ENCODE assay signal across 8 cellular contexts in the genomic region with DNA sequence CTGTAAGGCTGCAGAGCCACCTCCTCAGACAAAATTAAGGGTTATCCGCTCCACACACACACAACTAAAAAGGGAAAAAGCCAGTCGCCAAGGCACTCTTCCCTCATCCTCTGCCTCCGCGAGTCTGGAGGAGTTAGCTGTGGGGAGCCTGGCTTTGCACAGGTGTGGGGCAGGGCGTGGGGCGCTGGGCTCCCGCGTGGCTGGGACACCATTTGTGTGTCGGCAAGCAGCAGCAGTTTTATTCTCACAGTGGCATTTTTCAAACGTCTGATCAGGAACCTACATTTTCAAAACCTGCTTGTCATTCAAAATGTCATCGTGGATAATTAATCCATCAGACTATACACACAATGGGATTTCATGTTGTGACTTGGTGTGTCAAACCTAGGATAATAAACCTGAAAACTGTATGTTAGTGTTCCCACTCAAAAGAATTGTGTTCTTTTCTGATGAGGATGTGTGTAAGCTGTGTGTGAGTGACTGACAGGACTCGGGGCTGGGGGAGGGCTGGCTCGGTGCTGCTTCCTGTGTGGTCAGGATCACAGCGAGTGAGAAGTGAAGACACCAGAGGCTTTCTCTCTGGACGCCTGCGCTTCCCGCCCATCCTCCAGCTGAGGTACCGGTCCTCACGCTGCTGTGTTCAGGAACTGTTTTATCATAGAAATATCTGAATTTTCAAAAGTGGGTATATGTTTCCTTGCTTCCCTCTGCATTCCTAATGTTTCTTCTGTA.
DNase-seq lines count a peak whose midpoint lies in the region; ATAC-seq, FAIRE-seq and TF ChIP-seq lines count a peak whose summit lies in the region.

No MANE protein-coding gene starts in this region.

- no TSS peak for BruUV-seq in Caco-2 (replicated peaks; lab: Mats Ljungman, UMichigan)

- FAIRE-seq in astrocyte (lab: Jason Lieb, UNC) = no peak

- H3K9me3 ChIP-seq in astrocyte (ENCODE audit: insufficient read depth, low read depth, low read length) (no peaks in the 10 kb centered on the region), Caco-2 (no peaks in the 10 kb centered on the region)

- H3K27me3 ChIP-seq in astrocyte (ENCODE audit: insufficient read depth, low read length) (no peaks in the 10 kb centered on the region), Caco-2 (replicated peaks; ENCODE audit: control insufficient read depth, insufficient read depth, low read length) (no peaks in the 10 kb centered on the region)

- CTCF ChIA-PET in Caco-2 (lab: Charles Lee) = no interaction called here

- H4K20me1 ChIP-seq in astrocyte (ENCODE audit: insufficient read depth, low read length) = no peaks in the 10 kb centered on the region

- POLR2A ChIA-PET in Caco-2 (lab: Charles Lee) = no interaction called here

- ATAC-seq in GM19328 (IDR thresholded peaks at IDR 0.05; ENCODE audit: unreplicated experiment) (peak; percentile 85), HG03159 (IDR thresholded peaks at IDR 0.05; ENCODE audit: unreplicated experiment) (peak; percentile 63)

- TF ChIP-seq CTCF in astrocyte (IDR thresholded peaks at IDR 0.05; ENCODE audit: insufficient read depth, low read depth, low read length) (no peak), Caco-2 (IDR thresholded peaks at IDR 0.05; ENCODE audit: insufficient read depth in 1 of 2, low read depth in 1 of 2, low read length in 1 of 2, severe bottlenecking in 1 of 2, unreplicated experiment in 1 of 2) (no peak)

- DNase-seq in T-helper 2 cell treated with Interferon-gamma antibody and Interleukin-4, amounts not matched to agents 5 μg/mL and 100 μg/mL, for 36 hours (ENCODE audit: low spot score) = peak; percentile 82
- no peak for DNase-seq in astrocyte (ENCODE audit: low read depth)
- peak; percentile 79 to 85 for DNase-seq in stimulated activated CD4-positive, alpha-beta T cell treated with anti-CD3 and anti-CD28 coated beads, Interleukin-2, amount 100 ng/mL, for 24 hours
- no peak for DNase-seq in NCI-H510A (lab: John Stamatoyannopoulos, UW)
- DNase-seq in HuH-7.5 (ENCODE audit: low spot score) = no peak
- DNase-seq in Caco-2 = no peak

- H3K4me2 ChIP-seq in astrocyte (ENCODE audit: low read length) = peak overlapping the region; percentile 65

- H3K27ac Mint-ChIP-seq in T-helper 2 cell treated with Interferon-gamma antibody and Interleukin-4, amounts not matched to agents 5 μg/mL and 100 μg/mL, for 36 hours = peak overlapping the region; percentile 88
- H3K27ac Mint-ChIP-seq in astrocyte (ENCODE audit: unreplicated experiment) (no peak overlapping the region), Caco-2 (ENCODE audit: unreplicated experiment) (no peak overlapping the region)

- no peaks in the 10 kb centered on the region for H3K9me3 Mint-ChIP-seq in T-helper 2 cell treated with Interferon-gamma antibody and Interleukin-4, amounts not matched to agents 5 μg/mL and 100 μg/mL, for 36 hours
- H3K9me3 Mint-ChIP-seq in astrocyte (ENCODE audit: unreplicated experiment) (no peaks in the 10 kb centered on the region), Caco-2 (ENCODE audit: unreplicated experiment) (no peaks in the 10 kb centered on the region)

- H3K36me3 ChIP-seq in astrocyte (ENCODE audit: insufficient read depth, low read length) (no peaks in the 10 kb centered on the region), Caco-2 (ENCODE audit: control insufficient read depth, insufficient read depth, low read length) (no peaks in the 10 kb centered on the region)

- H3K4me1 Mint-ChIP-seq in T-helper 2 cell treated with Interferon-gamma antibody and Interleukin-4, amounts not matched to agents 5 μg/mL and 100 μg/mL, for 36 hours (ENCODE audit: low read depth) = peaks cover 64% of the 10 kb centered on the region
- H3K4me1 Mint-ChIP-seq in astrocyte (ENCODE audit: low read depth, unreplicated experiment) = peaks cover 12% of the 10 kb centered on the region
- no peaks in the 10 kb centered on the region for H3K4me1 Mint-ChIP-seq in Caco-2 (ENCODE audit: low read depth, unreplicated experiment)

- H3K79me2 ChIP-seq in astrocyte (ENCODE audit: insufficient read depth, low read length) = no peaks in the 10 kb centered on the region

- H3K4me3 ChIP-seq in astrocyte (ENCODE audit: insufficient read depth, low read depth, low read length) (no peak overlapping the region), Caco-2 (ENCODE audit: low read depth, low read length) (no peak overlapping the region)

- intact Hi-C loops in Caco-2 (cut with micrococcal nuclease; ENCODE audit: unreplicated experiment) = no loop called here

- H3K4me1 ChIP-seq in astrocyte (ENCODE audit: insufficient read depth, low read length) (no peaks in the 10 kb centered on the region), Caco-2 (no peaks in the 10 kb centered on the region)

- no peak overlapping the region for H3K9ac ChIP-seq in astrocyte (ENCODE audit: low read length)

- H3K36me3 Mint-ChIP-seq in T-helper 2 cell treated with Interferon-gamma antibody and Interleukin-4, amounts not matched to agents 5 μg/mL and 100 μg/mL, for 36 hours (ENCODE audit: low read depth) = no peaks in the 10 kb centered on the region
- H3K36me3 Mint-ChIP-seq in astrocyte (ENCODE audit: low read depth, unreplicated experiment) (peaks cover 2% of the 10 kb centered on the region), Caco-2 (ENCODE audit: insufficient read depth, unreplicated experiment) (no peaks in the 10 kb centered on the region)

- no peak overlapping the region for H2AFZ ChIP-seq in astrocyte (ENCODE audit: low read depth, low read length)

- H3K27ac ChIP-seq in astrocyte (ENCODE audit: low read depth, low read length) = no peak overlapping the region

- peak overlapping the region; percentile 23 for H3K4me3 Mint-ChIP-seq in T-helper 2 cell treated with Interferon-gamma antibody and Interleukin-4, amounts not matched to agents 5 μg/mL and 100 μg/mL, for 36 hours
- H3K4me3 Mint-ChIP-seq in astrocyte (ENCODE audit: unreplicated experiment) = no peak overlapping the region
- no peak overlapping the region for H3K4me3 Mint-ChIP-seq in Caco-2 (ENCODE audit: unreplicated experiment)

- H3K27me3 Mint-ChIP-seq in T-helper 2 cell treated with Interferon-gamma antibody and Interleukin-4, amounts not matched to agents 5 μg/mL and 100 μg/mL, for 36 hours (ENCODE audit: low read depth) = no peaks in the 10 kb centered on the region
- peaks cover 12% of the 10 kb centered on the region for H3K27me3 Mint-ChIP-seq in astrocyte (ENCODE audit: low read depth, unreplicated experiment)
- H3K27me3 Mint-ChIP-seq in Caco-2 (ENCODE audit: insufficient read depth, unreplicated experiment) = peaks cover 5% of the 10 kb centered on the region

Comparison
In these comparisons a context has a peak if more than half of its experiments do, and no peak if none do; other contexts are left out.
1. DNase-seq: peak in T-helper 2 cell treated with Interferon-gamma antibody and Interleukin-4, amounts not matched to agents 5 μg/mL and 100 μg/mL, for 36 hours (single experiment) and stimulated activated CD4-positive, alpha-beta T cell treated with anti-CD3 and anti-CD28 coated beads, Interleukin-2, amount 100 ng/mL, for 24 hours (2 of 2); none in astrocyte (single experiment), NCI-H510A (single experiment), HuH-7.5 (single experiment) and Caco-2 (0 of 2).